ENCODE assay signal across 9 cellular contexts in the genomic region with DNA sequence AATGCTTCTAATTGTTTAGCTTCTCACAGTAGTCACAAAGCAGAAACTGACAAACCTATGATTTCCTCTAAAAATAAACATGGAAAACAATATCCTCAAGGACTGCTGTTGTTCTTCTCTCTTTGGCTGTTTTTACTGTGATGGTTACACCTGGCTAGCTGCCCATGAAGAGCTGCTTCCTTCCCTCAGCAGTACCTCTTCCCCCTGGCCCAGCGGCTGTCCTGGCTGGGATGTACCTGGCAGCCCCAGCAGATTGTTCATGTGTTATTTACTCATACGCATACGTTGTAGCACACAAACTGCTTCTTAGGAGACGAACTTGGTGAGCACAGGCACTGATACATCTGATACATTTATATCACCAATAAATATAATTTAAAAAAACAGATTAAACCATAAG. TPM values are rescaled to one million over a fixed set of nuclear protein-coding genes. Genes with fewer than 3 reads are reported as not detected.
DNase-seq lines count a peak whose midpoint lies in the region; ATAC-seq and TF ChIP-seq lines count a peak whose summit lies in the region.
"Had no signal": no experiment of that assay in that cellular context is flagged by ENCODE, and none has a peak within 500 bp of the region (broad histone marks: within the 10 kb centered on the region; RNA-seq: fewer than 3 reads in every experiment).

No MANE protein-coding gene starts in this region.

- intact Hi-C loops in left colon (cut with DNase I, micrococcal nuclease) (loop anchor here in 1 of 2 donors (10.0 kb wide), 2 partner anchors 122 to 422 kb away; no protein-coding TSS in a partner anchor), body of pancreas (cut with DNase I) (no loop called here)

- peak overlapping the region; percentile 2 to 91 (median 85) for H3K27ac Mint-ChIP-seq in IgD-negative memory B cell

- peaks cover 10 to 22% (median 14%) of the 10 kb centered on the region in 3 donors for H3K4me1 Mint-ChIP-seq in IgD-negative memory B cell

- 0 out of 2 replicates have a peak overlapping the region, but pooled peaks have one; percentile 17 for H3K4me2 ChIP-seq in BLaER1
- H3K4me2 ChIP-seq in smooth muscle cell: no peak overlapping the region

- H3K36me3 ChIP-seq in BLaER1: peaks cover 49% of the 10 kb centered on the region
- H3K36me3 ChIP-seq in body of pancreas (replicated peaks in 1 of 2; ENCODE audit: insufficient read depth in 1 of 2, low read depth in 2 of 2): peaks cover 0 to 1% of the 10 kb centered on the region in 2 donors
- no peaks in the 10 kb centered on the region for H3K36me3 ChIP-seq in smooth muscle cell (ENCODE audit: low read depth)

- no peaks in the 10 kb centered on the region for H3K79me2 ChIP-seq in smooth muscle cell (ENCODE audit: low read depth)

- H3K27me3 Mint-ChIP-seq in IgD-negative memory B cell: no peaks in the 10 kb centered on the region

- H4K20me1 ChIP-seq in BLaER1 (no peaks in the 10 kb centered on the region), smooth muscle cell (ENCODE audit: low read depth) (no peaks in the 10 kb centered on the region)

- H3K9ac ChIP-seq in BLaER1 (no peak overlapping the region), smooth muscle cell (ENCODE audit: low read depth) (no peak overlapping the region)

- H3K27me3 ChIP-seq in BLaER1 (no peaks in the 10 kb centered on the region), body of pancreas (no peaks in the 10 kb centered on the region), smooth muscle cell (ENCODE audit: low read depth) (no peaks in the 10 kb centered on the region)

- no peaks in the 10 kb centered on the region for H3F3A ChIP-seq in smooth muscle cell (ENCODE audit: low read depth)

- DNase-seq in NCI-H748 (lab: John Stamatoyannopoulos, UW; ENCODE audit: unreplicated experiment) (peak; percentile 96), left colon (peak; percentile 59 to 67), activated gamma-delta T cell treated with Interleukin-2 at 50 U/mL for 16 hours (no peak), body of pancreas (no peak), smooth muscle cell (lab: John Stamatoyannopoulos, UW; ENCODE audit: unreplicated experiment) (no peak)

- H3K4me1 ChIP-seq in BLaER1 (peaks cover 12% of the 10 kb centered on the region), body of pancreas (no peaks in the 10 kb centered on the region), smooth muscle cell (ENCODE audit: low read depth) (no peaks in the 10 kb centered on the region)

- peak overlapping the region in 1 of 4 donors; percentile 45 for H3K4me3 Mint-ChIP-seq in IgD-negative memory B cell

- peaks cover 4% of the 10 kb centered on the region for H3K36me3 Mint-ChIP-seq in IgD-negative memory B cell

- peak; percentile 38 for ATAC-seq in left colon
- no peak for ATAC-seq in body of pancreas
- ATAC-seq in GM19467 (IDR thresholded peaks at IDR 0.05; ENCODE audit: unreplicated experiment): no peak
- ATAC-seq: Right ventricle myocardium inferior had no signal

- WGBS in body of pancreas, 2 donors: 79 to 81% methylated on average over 4 of the region's 4 CpGs
- 99% methylated on average over 4 of the region's 4 CpGs for WGBS in smooth muscle cell (ENCODE audit: low lambda C conversion rate)

- no peak overlapping the region for H3K27ac ChIP-seq in BLaER1
- no peak overlapping the region for H3K27ac ChIP-seq in body of pancreas
- H3K27ac ChIP-seq in smooth muscle cell (ENCODE audit: low read depth): no peak overlapping the region

- no peak for TF ChIP-seq CTCF in body of pancreas (IDR thresholded peaks at IDR 0.05)
- no peak for TF ChIP-seq CTCF in smooth muscle cell (IDR thresholded peaks at IDR 0.05; ENCODE audit: borderline replicate concordance, insufficient read depth, poor library complexity, severe bottlenecking)

- no peak overlapping the region for H2AFZ ChIP-seq in smooth muscle cell (ENCODE audit: low read depth)

- TF ChIP-seq POLR2A in body of pancreas (IDR thresholded peaks at IDR 0.05): no peak

- no peaks in the 10 kb centered on the region for H3K9me3 Mint-ChIP-seq in IgD-negative memory B cell

- H3K9me3 ChIP-seq in BLaER1: no peaks in the 10 kb centered on the region
- H3K9me3 ChIP-seq in body of pancreas: no peaks in the 10 kb centered on the region
- no peaks in the 10 kb centered on the region for H3K9me3 ChIP-seq in smooth muscle cell (replicated peaks; ENCODE audit: low read depth)

- H3K4me3 ChIP-seq in BLaER1: no peak overlapping the region
- H3K4me3 ChIP-seq in body of pancreas: no peak overlapping the region
- H3K4me3 ChIP-seq in smooth muscle cell: no peak overlapping the region

RNA-seq across cellular contexts. Expression of a gene that starts 27.4 kb away (rescaled TPM):
- polyA plus RNA-seq in IgD-negative memory B cell (5.5 TPM), smooth muscle cell (2.6 and 5.0 TPM in 2 replicates)
- total RNA-seq in left colon (1 to 10 TPM; 2.6 to 3.1 TPM), body of pancreas (1 to 10 TPM; 3.0 to 3.9 TPM), smooth muscle cell (1.4 and 6.0 TPM in 2 replicates)

Comparison
In these comparisons a context has a peak if more than half of its experiments do, and no peak if none do; other contexts are left out.
1. DNase-seq: peak in NCI-H748 (single experiment) and left colon (2 of 2); none in activated gamma-delta T cell treated with Interleukin-2 at 50 U/mL for 16 hours (single experiment), body of pancreas (0 of 4) and smooth muscle cell (single experiment).